Comparison of ENCODE assay signal across 29 cellular contexts in the genomic region with DNA sequence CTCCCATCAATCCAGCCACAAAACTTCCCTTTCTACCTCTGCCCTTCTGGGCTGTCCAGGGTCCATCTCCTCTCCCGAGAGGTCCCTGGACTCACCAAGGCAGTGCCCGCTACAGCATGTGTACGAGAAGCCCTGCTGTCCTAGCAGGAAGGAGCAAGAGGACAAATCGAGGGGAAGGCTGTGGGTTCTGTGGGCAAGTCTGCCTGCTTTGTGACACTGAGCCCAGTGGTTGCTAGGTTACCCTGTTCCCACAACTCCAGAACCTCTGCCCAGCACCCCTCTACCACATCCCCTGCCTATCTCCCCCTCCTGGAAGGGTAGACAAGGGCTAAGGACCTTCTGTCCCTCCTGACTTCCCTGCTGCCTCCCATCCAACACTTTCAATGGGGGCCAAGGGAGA. TPM values are rescaled to one million over a fixed set of nuclear protein-coding genes. Genes with fewer than 3 reads are reported as not detected.
DNase-seq lines count a peak whose midpoint lies in the region; ATAC-seq, FAIRE-seq and TF ChIP-seq lines count a peak whose summit lies in the region.
"Had no signal": no experiment of that assay in that cellular context is flagged by ENCODE, and none has a peak within 500 bp of the region (broad histone marks: within the 10 kb centered on the region; RNA-seq: fewer than 3 reads in every experiment).

A gene with protein sequence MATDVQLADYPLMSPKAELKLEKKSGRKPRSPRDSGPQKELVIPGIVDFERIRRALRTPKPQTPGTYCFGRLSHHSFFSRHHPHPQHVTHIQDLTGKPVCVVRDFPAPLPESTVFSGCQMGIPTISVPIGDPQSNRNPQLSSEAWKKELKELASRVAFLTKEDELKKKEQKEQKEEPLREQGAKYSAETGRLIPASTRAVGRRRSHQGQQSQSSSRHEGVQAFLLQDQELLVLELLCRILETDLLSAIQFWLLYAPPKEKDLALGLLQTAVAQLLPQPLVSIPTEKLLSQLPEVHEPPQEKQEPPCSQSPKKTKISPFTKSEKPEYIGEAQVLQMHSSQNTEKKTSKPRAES (minus strand): TSS at position 188 of the 400 bp plus-strand sequence. CDS start 1,998 bp downstream, outside the sequence.

- no peaks in the 10 kb centered on the region for H3K79me2 ChIP-seq in DND-41 (ENCODE audit: insufficient read depth, low read length)

- intact Hi-C loops in kidney (cut with DNase I) = no loop called here

- H3K9me3 ChIP-seq in DND-41 (ENCODE audit: insufficient read depth, low read length, severe bottlenecking) (no peaks in the 10 kb centered on the region), neuronal stem cell (replicated peaks in 1 of 2; ENCODE audit: control insufficient read depth in 2 of 2, insufficient read depth in 1 of 2, low read depth in 1 of 2, low read length in 2 of 2) (no peaks in the 10 kb centered on the region), kidney (ENCODE audit: control insufficient read depth in 1 of 2, low read length in 2 of 2) (peaks cover 0 to 6% of the 10 kb centered on the region in 2 donors)
- H3K9me3 ChIP-seq: thyroid gland had no signal

- ATAC-seq in DND-41 (ENCODE audit: insufficient read depth, low read depth) = peak; percentile 91
- no peak for ATAC-seq in GM18517 (IDR thresholded peaks at IDR 0.05; ENCODE audit: unreplicated experiment)
- ATAC-seq: CD8-positive, alpha-beta T cell; stimulated activated memory B cell treated with anti-CD40 and anti-IgM and Interleukin-4, amounts not matched to agents 10 μg/mL and 1 μg/mL and 100 μg/mL, for 72 hours had no signal

- H3K27me3 ChIP-seq in DND-41 (ENCODE audit: insufficient read depth, low read length, poor library complexity) (peaks cover 5% of the 10 kb centered on the region), neuronal stem cell (ENCODE audit: control insufficient read depth in 3 of 3, insufficient read depth in 3 of 3, low read depth in 1 of 3, low read length in 3 of 3) (peaks cover 0 to 41% (median 0%) of the 10 kb centered on the region in 3 experiments)
- H3K27me3 ChIP-seq: thyroid gland had no signal

- WGBS in neuronal stem cell (ENCODE audit: extremely low coverage in 2 of 2, insufficient read length in 2 of 2, insufficient replicate concordance in 1 of 2), 2 donors = no CpG with 5 or more reads among the region's 4 CpGs

- no peak within 1 kb of the TSS for H3K14ac ChIP-seq in neuronal stem cell (ENCODE audit: low read length)

- no peak within 1 kb of the TSS for H2AK5ac ChIP-seq in neuronal stem cell (ENCODE audit: low read depth, low read length)

- no peak for FAIRE-seq in kidney (lab: Jason Lieb, UNC)
- FAIRE-seq: H54, keratinocyte had no signal

- no peak within 1 kb of the TSS for H2BK120ac ChIP-seq in neuronal stem cell (ENCODE audit: low read depth, low read length)

- H3K79me1 ChIP-seq in neuronal stem cell (ENCODE audit: low read depth, low read length) = no peaks in the 10 kb centered on the region

- TF ChIP-seq CTCF in DND-41 (IDR thresholded peaks at IDR 0.05; ENCODE audit: borderline replicate concordance, extremely low read depth, low read length, poor library complexity, severe bottlenecking) (no peak), kidney (IDR thresholded peaks at IDR 0.05; ENCODE audit: borderline replicate concordance, extremely low read depth, insufficient read depth) (no peak)

- H3K27ac ChIP-seq in DND-41 (ENCODE audit: low read length) (no peak within 1 kb of the TSS), neuronal stem cell (replicated peaks; ENCODE audit: low read length) (no peak within 1 kb of the TSS), kidney (ENCODE audit: low read depth in 2 of 2, low read length in 2 of 2) (no peak within 1 kb of the TSS)
- H3K27ac ChIP-seq: dorsolateral prefrontal cortex, epithelial cell of prostate, thyroid gland had no signal

- H3K4ac ChIP-seq in neuronal stem cell (ENCODE audit: low read length) = no peak within 1 kb of the TSS

- H3K4me1 ChIP-seq in DND-41 (ENCODE audit: insufficient read depth, low read length) (peaks cover 5% of the 10 kb centered on the region; the same call in 1 of the 2 replicates), neuronal stem cell (ENCODE audit: control insufficient read depth in 2 of 2, insufficient read depth in 1 of 2, low read depth in 1 of 2, low read length in 2 of 2) (peaks cover 0 to 2% of the 10 kb centered on the region in 2 donors), kidney (ENCODE audit: control insufficient read depth in 1 of 2, insufficient read depth in 1 of 2, low read depth in 1 of 2, low read length in 2 of 2) (peaks cover 0 to 3% of the 10 kb centered on the region in 2 donors)
- H3K4me1 ChIP-seq: thyroid gland had no signal

- H3K36me3 ChIP-seq in DND-41 (ENCODE audit: insufficient read depth, low read length) (no peaks in the 10 kb centered on the region), neuronal stem cell (replicated peaks in 1 of 2; ENCODE audit: control insufficient read depth in 2 of 2, insufficient read depth in 2 of 2, low read length in 2 of 2) (no peaks in the 10 kb centered on the region), kidney (ENCODE audit: control insufficient read depth in 1 of 2, insufficient read depth in 2 of 2, low read length in 2 of 2) (no peaks in the 10 kb centered on the region)
- H3K36me3 ChIP-seq: thyroid gland had no signal

- H2BK12ac ChIP-seq in neuronal stem cell (ENCODE audit: low read length) = no peak within 1 kb of the TSS

- no peak within 1 kb of the TSS for H2AFZ ChIP-seq in DND-41 (ENCODE audit: low read depth, low read length)
- H2AFZ ChIP-seq in neuronal stem cell (ENCODE audit: low read length) = peak within 1 kb of the TSS; percentile 20

- no peak within 1 kb of the TSS for H2BK5ac ChIP-seq in neuronal stem cell (ENCODE audit: low read length)

- H3K18ac ChIP-seq in neuronal stem cell (ENCODE audit: low read length) = peak within 1 kb of the TSS; percentile 68

- DNase-seq in DND-41 (peak; percentile 60), LHCN-M2 (ENCODE audit: low read depth) (peak; percentile 12), astrocyte of the hippocampus (ENCODE audit: low read depth, low spot score) (peak; percentile 47), neuronal stem cell (ENCODE audit: low spot score) (no peak), activated gamma-delta T cell (lab: John Stamatoyannopoulos, UW) (no peak), kidney (no peak), NCI-H2227 (lab: John Stamatoyannopoulos, UW; ENCODE audit: unreplicated experiment) (no peak)
- DNase-seq: activated CD4-positive, alpha-beta T cell treated with anti-CD3 and anti-CD28 coated beads, Interleukin-2, amount 50 U/mL, for 1 hour; activated gamma-delta T cell treated with Interleukin-2 at 50 U/mL for 16 hours; amygdala; CD8-positive, alpha-beta T cell; central memory CD4-positive, alpha-beta T cell; dorsolateral prefrontal cortex; foreskin melanocyte; hippocampal formation; Karpas-422; naive thymus-derived CD8-positive, alpha-beta T cell; NCI-H2107; NCI-H526; Right ventricle myocardium superior; T-helper 1 cell; thyroid gland had no signal

- H3K4me3 ChIP-seq in DND-41 (ENCODE audit: low read depth in 1 of 2, low read length in 2 of 2) (no peak within 1 kb of the TSS), neuronal stem cell (ENCODE audit: low read length in 2 of 2) (peak within 1 kb of the TSS in 1 of 2 donors; percentile 2), kidney (ENCODE audit: low read length in 2 of 2) (no peak within 1 kb of the TSS)
- H3K4me3 ChIP-seq: dorsolateral prefrontal cortex, thyroid gland had no signal

- no peak within 1 kb of the TSS for H2BK15ac ChIP-seq in neuronal stem cell (ENCODE audit: low read length)

- H3K4me2 ChIP-seq in DND-41 (ENCODE audit: insufficient read depth, low read length) (no peak within 1 kb of the TSS), neuronal stem cell (ENCODE audit: insufficient read depth, low read length, poor library complexity, severe bottlenecking) (no peak within 1 kb of the TSS)

- no peaks in the 10 kb centered on the region for H4K20me1 ChIP-seq in DND-41 (ENCODE audit: insufficient read depth, low read length)

- H4K91ac ChIP-seq in neuronal stem cell (ENCODE audit: low read depth, low read length, poor library complexity) = no peak within 1 kb of the TSS

- H3K23ac ChIP-seq in neuronal stem cell (ENCODE audit: low read depth, low read length, poor library complexity) = no peak within 1 kb of the TSS

- H4K8ac ChIP-seq in neuronal stem cell (ENCODE audit: low read depth, low read length) = no peak within 1 kb of the TSS

- H3K9ac ChIP-seq in DND-41 (ENCODE audit: low read depth, low read length) = no peak within 1 kb of the TSS
- no peak within 1 kb of the TSS for H3K9ac ChIP-seq in neuronal stem cell (ENCODE audit: low read depth, low read length, poor library complexity)
- no peak within 1 kb of the TSS for H3K9ac ChIP-seq in kidney (ENCODE audit: low read length in 2 of 2)

RNA-seq across cellular contexts. Expression of the gene that starts here (rescaled TPM):
- total RNA-seq in LHCN-M2 (2014; rRNA removed) (not detected in 2 replicates), kidney (not detected)
- polyA plus RNA-seq in LHCN-M2 (2012) = not detected
- not detected for polyA plus RNA-seq in neuronal stem cell (2013, experiment 1 of 2)
- not detected for polyA plus RNA-seq in neuronal stem cell (2013, experiment 2 of 2)
- polyA plus RNA-seq in kidney (ENCODE audit: insufficient read depth, low read depth, low replicate concordance) = 1.9 TPM
- total RNA-seq: CD8-positive, alpha-beta T cell; dorsolateral prefrontal cortex; HT1080; naive thymus-derived CD8-positive, alpha-beta T cell; OCI-LY7; Right ventricle myocardium superior; thyroid gland had no signal
- polyA plus RNA-seq: keratinocyte; naive thymus-derived CD8-positive, alpha-beta T cell had no signal

Comparison
In these comparisons a context has a peak if more than half of its experiments do, and no peak if none do; other contexts are left out.
1. Peak in DNase-seq in LHCN-M2; RNA of the gene not detected or under 1 TPM.
2. DNase-seq: peak in DND-41 (single experiment) and astrocyte of the hippocampus (single experiment); none in neuronal stem cell (single experiment), activated gamma-delta T cell (single experiment), kidney (single experiment) and NCI-H2227 (single experiment).